ENCODE assay signal across 23 cellular contexts in the genomic region with DNA sequence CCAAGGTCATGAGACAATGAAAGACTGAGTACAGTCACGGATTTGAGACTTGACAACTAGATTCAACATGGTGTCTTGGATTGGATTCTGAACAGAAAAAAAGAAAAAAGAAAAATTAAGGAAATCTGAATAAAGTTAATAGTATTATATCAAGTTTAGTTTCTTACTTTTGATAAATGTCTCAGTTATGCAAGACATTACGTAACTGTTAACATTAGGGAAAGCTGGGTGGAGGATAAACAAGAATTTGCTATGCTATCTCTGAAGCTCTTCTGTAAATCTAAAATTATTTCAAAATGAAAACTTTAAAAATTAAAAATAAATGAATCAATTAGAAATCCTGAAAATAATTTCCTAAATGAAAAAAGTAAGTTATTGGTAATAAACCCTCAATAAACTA.
"Had no signal": no experiment of that assay in that cellular context is flagged by ENCODE, and none has a peak within 500 bp of the region (broad histone marks: within the 10 kb centered on the region; RNA-seq: fewer than 3 reads in every experiment).

No MANE protein-coding gene starts in this region.

- H3K27ac ChIP-seq: KMS-11, SJSA1 had no signal

- DNase-seq: activated CD4-positive, alpha-beta T cell treated with anti-CD3 and anti-CD28 coated beads for 48 hours; activated CD4-positive, alpha-beta T cell treated with anti-CD3 and anti-CD28 coated beads, Interleukin-2, amount 50 U/mL, for 4 hours; activated CD8-positive, alpha-beta memory T cell treated with anti-CD3 and anti-CD28 coated beads, Interleukin-2, amount 50 U/mL, for 48 hours; activated CD8-positive, alpha-beta T cell treated with anti-CD3 and anti-CD28 coated beads, Interleukin-2, amount 10 ng/mL, durations not matched to agents 7 days and 5 days; activated naive CD4-positive, alpha-beta T cell treated with anti-CD3 and anti-CD28 coated beads, Interleukin-2, amount 50 U/mL, for 16 hours; activated naive CD8-positive, alpha-beta T cell treated with anti-CD3 and anti-CD28 coated beads, Interleukin-2, amount 10 ng/mL, durations not matched to agents 7 days and 5 days; activated T-cell treated with anti-CD3 and anti-CD28 coated beads, Interleukin-2, amount 50 U/mL, for 1 hour; amniotic stem cell; NCI-H1105; NCI-H1436; NCI-H1694 treated with DMSO at 0.1 percent for 48 hours; NCI-H2029 treated with DMSO at 0.1 percent for 48 hours; NCI-H510A treated with DMSO at 0.1 percent for 48 hours; NCI-H69; NK-92 treated with Interleukin-12 subunit alpha and Interleukin-12 subunit beta, amount 100 ng/mL, for 24 hours; PC-3; SHP77 had no signal

- ATAC-seq: activated CD4-positive, CD25-positive, alpha-beta regulatory T cell treated with anti-CD3 and anti-CD28 coated beads, Interleukin-2, amount 50 U/mL, for 24 hours; activated CD8-positive, alpha-beta T cell treated with anti-CD3 and anti-CD28 coated beads, Interleukin-2, amount 10 ng/mL, durations not matched to agents 7 days and 5 days; PC-3; SK-N-SH treated with all-trans-retinoic acid at 6 μM for 48 hours had no signal

- H3K4me3 ChIP-seq: SJSA1 had no signal

- H3K27me3 ChIP-seq: SJSA1 had no signal

- H3K36me3 ChIP-seq: SJSA1 had no signal

- FAIRE-seq: astrocyte, RCC 7860 had no signal

- H3K4me1 ChIP-seq: SJSA1 had no signal

- H3K9me3 ChIP-seq: SJSA1 had no signal
